Comparison of ENCODE assay signal across 9 cellular contexts in genomic region chr19:19192910-19193423, GRCh38. TPM values are rescaled to one million over a fixed set of nuclear protein-coding genes. Genes with fewer than 3 reads are reported as not detected.
DNase-seq lines count a peak whose midpoint lies in the region; ATAC-seq, FAIRE-seq and TF ChIP-seq lines count a peak whose summit lies in the region.
"Had no signal": no experiment of that assay in that cellular context is flagged by ENCODE, and none has a peak within 500 bp of the region (broad histone marks: within the 10 kb centered on the region; RNA-seq: fewer than 3 reads in every experiment).

No MANE protein-coding gene starts in this region.

- H2AFZ ChIP-seq in keratinocyte (ENCODE audit: control insufficient read depth, low read length), result peak overlapping the region; percentile 38

- dilution Hi-C loops in keratinocyte (cut with MboI; ENCODE audit: extremely low pct_ligation_motif_present, low sequenced_read_pairs), result no loop called here

- no peaks in the 10 kb centered on the region for H3K9me3 Mint-ChIP-seq in activated naive CD4-positive, alpha-beta T cell treated with anti-CD3 and anti-CD28 coated beads, Interleukin-2, amount 50 U/mL, for 72 hours

- no peaks in the 10 kb centered on the region for H4K20me1 ChIP-seq in keratinocyte (ENCODE audit: control insufficient read depth, extremely low read depth, insufficient read depth, low read length)

- peaks cover 16 to 30% of the 10 kb centered on the region in 2 donors for H3K36me3 Mint-ChIP-seq in activated naive CD4-positive, alpha-beta T cell treated with anti-CD3 and anti-CD28 coated beads, Interleukin-2, amount 50 U/mL, for 72 hours

- TF ChIP-seq CTCF in 22Rv1 (IDR thresholded peaks at IDR 0.05) (no peak), keratinocyte (optimal IDR thresholded peaks at IDR 0.05 in 1 of 3, IDR thresholded peaks at IDR 0.05 in 1 of 3, conservative IDR thresholded peaks at IDR 0.05 in 1 of 3; ENCODE audit: extremely low read depth in 1 of 3, insufficient read depth in 2 of 3, low read length in 3 of 3) (no peak), thoracic aorta (IDR thresholded peaks at IDR 0.05) (no peak)

- H3K9ac ChIP-seq in keratinocyte (ENCODE audit: control insufficient read depth, extremely low read depth, insufficient read depth, low read length), result peak overlapping the region; percentile 100

- peak in 1 of 2 donors; percentile 5 for ATAC-seq in activated naive CD4-positive, alpha-beta T cell treated with anti-CD3 and anti-CD28 coated beads, Interleukin-2, amount 50 U/mL, for 72 hours
- no peak for ATAC-seq in thoracic aorta (ENCODE audit: insufficient number of reproducible peaks, low FRiP score, low read depth)

- peak overlapping the region; percentile 74 to 99 (median 99) for H3K4me3 ChIP-seq in keratinocyte (ENCODE audit: control insufficient read depth in 2 of 3, extremely low read depth in 1 of 3, insufficient read depth in 2 of 3, low read depth in 1 of 3, low read length in 3 of 3)
- peak overlapping the region; percentile 86 for H3K4me3 ChIP-seq in thoracic aorta

- H3K9me3 ChIP-seq in keratinocyte (ENCODE audit: control insufficient read depth, low read depth, low read length) (no peaks in the 10 kb centered on the region), thoracic aorta (no peaks in the 10 kb centered on the region)

- H3K9me1 ChIP-seq in keratinocyte (ENCODE audit: control insufficient read depth, extremely low read depth, insufficient read depth, low read length), result no peaks in the 10 kb centered on the region

- DNase-seq in H54 (ENCODE audit: insufficient read length, low spot score) (no peak), keratinocyte (ENCODE audit: low read depth, low spot score) (no peak), thoracic aorta (ENCODE audit: low spot score) (no peak), HT-29 (ENCODE audit: low spot score) (no peak), NCI-H510A treated with DMSO at 0.1 percent for 48 hours (lab: John Stamatoyannopoulos, UW) (no peak), NCI-H2196 treated with DMSO at 0.1 percent for 48 hours (lab: John Stamatoyannopoulos, UW; ENCODE audit: unreplicated experiment) (no peak)
- no peak for DNase-seq in activated naive CD4-positive, alpha-beta T cell treated with anti-CD3 and anti-CD28 coated beads, Interleukin-2, amount 50 U/mL, for 72 hours (ENCODE audit: low spot score in 2 of 2)

- TF ChIP-seq POLR2A in H54 (IDR thresholded peaks at IDR 0.05; ENCODE audit: low read depth, low read length), result peak; percentile 35; the same call in 1 of the 2 replicates

- H3K27ac Mint-ChIP-seq in activated naive CD4-positive, alpha-beta T cell treated with anti-CD3 and anti-CD28 coated beads, Interleukin-2, amount 50 U/mL, for 72 hours, result peak overlapping the region; percentile 96 to 99

- H3K27ac ChIP-seq in 22Rv1 (peak overlapping the region; percentile 94), keratinocyte (ENCODE audit: control insufficient read depth, insufficient read depth, low read length) (peak overlapping the region; percentile 66), thoracic aorta (peak overlapping the region; percentile 64 to 99)

- H3K4me2 ChIP-seq in keratinocyte (ENCODE audit: control insufficient read depth, extremely low read depth, insufficient read depth, low read depth, low read length), result peak overlapping the region; percentile 90

- FAIRE-seq in H54 (lab: Jason Lieb, UNC), result no peak
- no peak for FAIRE-seq in keratinocyte (lab: Jason Lieb, UNC)

- H3K27me3 ChIP-seq in keratinocyte (ENCODE audit: control insufficient read depth, extremely low read depth, insufficient read depth, low read length), result no peaks in the 10 kb centered on the region
- H3K27me3 ChIP-seq in thoracic aorta (replicated peaks; ENCODE audit: insufficient read depth), result no peaks in the 10 kb centered on the region

- H3K79me2 ChIP-seq in keratinocyte (ENCODE audit: control insufficient read depth, insufficient read depth, low read length), result peaks cover 51% of the 10 kb centered on the region

- H3K36me3 ChIP-seq in keratinocyte (ENCODE audit: control insufficient read depth in 2 of 2, extremely low read depth in 1 of 2, insufficient read depth in 2 of 2, low read length in 2 of 2), result peaks cover 6 to 21% of the 10 kb centered on the region in 2 experiments
- peaks cover 9% of the 10 kb centered on the region for H3K36me3 ChIP-seq in thoracic aorta

- H3K4me1 ChIP-seq in keratinocyte (ENCODE audit: control insufficient read depth, extremely low read depth, insufficient read depth, low read length), result peaks cover 14% of the 10 kb centered on the region
- peaks cover 18 to 45% of the 10 kb centered on the region in 2 donors for H3K4me1 ChIP-seq in thoracic aorta (ENCODE audit: control insufficient read depth in 1 of 2, low read depth in 2 of 2)

RNA-seq across cellular contexts. Expression of gene RFXANK, which starts 0.9 kb away (rescaled TPM):
- 100 to 1,000 TPM in 1 of 2 donors, 10 to 100 TPM in 1; 88.2 to 122 TPM for total RNA-seq in activated naive CD4-positive, alpha-beta T cell treated with anti-CD3 and anti-CD28 coated beads, Interleukin-2, amount 50 U/mL, for 72 hours
- polyA plus RNA-seq in keratinocyte, result 49.0 to 70.8 TPM (median 51.3 TPM) in 3 replicates
- 15.3 TPM for polyA plus RNA-seq in keratinocyte (2011; ENCODE audit: low read depth)
- 31.1 and 63.0 TPM in 2 replicates for polyA plus RNA-seq in keratinocyte (2011; cell fraction: cytosol; rRNA removed)
- 83.4 and 108 TPM in 2 replicates for polyA plus RNA-seq in keratinocyte (2011; cell fraction: nucleus; rRNA removed)
- 67.3 and 105 TPM in 2 replicates for polyA plus RNA-seq in keratinocyte (2012; ENCODE audit: low replicate concordance)
- 37.5 to 93.6 TPM (median 52.6 TPM) in 3 replicates for polyA minus RNA-seq in keratinocyte
- polyA minus RNA-seq in keratinocyte (2011; cell fraction: cytosol; rRNA and poly(A)+ RNA removed), result 62.2 TPM
- 27.2 and 31.6 TPM in 2 replicates for polyA minus RNA-seq in keratinocyte (2011; cell fraction: nucleus; rRNA and poly(A)+ RNA removed)
- total RNA-seq in thoracic aorta, result 10 to 100 TPM; 17.6 to 23.2 TPM
- total RNA-seq in HT-29 (2014; rRNA removed; shearing (Covaris generic)), result 75.0 and 89.8 TPM in 2 replicates

RNA-seq across cellular contexts. Expression of gene BORCS8, which starts 1.0 kb away (rescaled TPM):
- 10 to 100 TPM; 11.6 to 26.9 TPM for total RNA-seq in activated naive CD4-positive, alpha-beta T cell treated with anti-CD3 and anti-CD28 coated beads, Interleukin-2, amount 50 U/mL, for 72 hours
- polyA plus RNA-seq in keratinocyte, result 16.3 to 19.6 TPM (median 18.1 TPM) in 3 replicates
- 1.6 TPM for polyA plus RNA-seq in keratinocyte (2011; ENCODE audit: low read depth)
- 13.0 and 24.1 TPM in 2 replicates for polyA plus RNA-seq in keratinocyte (2011; cell fraction: cytosol; rRNA removed)
- 14.3 and 18.5 TPM in 2 replicates for polyA plus RNA-seq in keratinocyte (2011; cell fraction: nucleus; rRNA removed)
- polyA plus RNA-seq in keratinocyte (2012; ENCODE audit: low replicate concordance), result 6.5 and 19.3 TPM in 2 replicates
- 9.0 to 29.3 TPM (median 15.6 TPM) in 3 replicates for polyA minus RNA-seq in keratinocyte
- polyA minus RNA-seq in keratinocyte (2011; cell fraction: cytosol; rRNA and poly(A)+ RNA removed), result 10.4 TPM
- polyA minus RNA-seq in keratinocyte (2011; cell fraction: nucleus; rRNA and poly(A)+ RNA removed), result 8.2 and 8.5 TPM in 2 replicates
- total RNA-seq in thoracic aorta, result 10 to 100 TPM; 15.2 to 15.4 TPM
- total RNA-seq in HT-29 (2014; rRNA removed; shearing (Covaris generic)), result 40.1 and 50.5 TPM in 2 replicates

RNA-seq across cellular contexts. Expression of gene NR2C2AP, which starts 10.2 kb away (rescaled TPM):
- total RNA-seq in activated naive CD4-positive, alpha-beta T cell treated with anti-CD3 and anti-CD28 coated beads, Interleukin-2, amount 50 U/mL, for 72 hours, result 10 to 100 TPM; 34.4 to 38.6 TPM
- 9.7 to 14.4 TPM (median 12.3 TPM) in 3 replicates for polyA plus RNA-seq in keratinocyte
- polyA plus RNA-seq in keratinocyte (2011; ENCODE audit: low read depth), result 5.2 TPM
- 7.2 and 8.7 TPM in 2 replicates for polyA plus RNA-seq in keratinocyte (2011; cell fraction: cytosol; rRNA removed)
- polyA plus RNA-seq in keratinocyte (2011; cell fraction: nucleus; rRNA removed), result 9.5 and 11.9 TPM in 2 replicates
- 12.0 and 19.3 TPM in 2 replicates for polyA plus RNA-seq in keratinocyte (2012; ENCODE audit: low replicate concordance)
- polyA minus RNA-seq in keratinocyte, result 3.9 to 5.1 TPM (median 4.9 TPM) in 3 replicates
- 5.9 TPM for polyA minus RNA-seq in keratinocyte (2011; cell fraction: cytosol; rRNA and poly(A)+ RNA removed)
- 1.9 and 2.1 TPM in 2 replicates for polyA minus RNA-seq in keratinocyte (2011; cell fraction: nucleus; rRNA and poly(A)+ RNA removed)
- total RNA-seq in thoracic aorta, result 10 to 100 TPM in 1 of 2 donors, 1 to 10 TPM in 1; 6.5 to 17.9 TPM
- total RNA-seq in HT-29 (2014; rRNA removed; shearing (Covaris generic)), result 28.7 and 32.3 TPM in 2 replicates

RNA-seq across cellular contexts. Expression of gene NCAN, which starts 18.8 kb away (rescaled TPM):
- total RNA-seq in activated naive CD4-positive, alpha-beta T cell treated with anti-CD3 and anti-CD28 coated beads, Interleukin-2, amount 50 U/mL, for 72 hours, result not detected
- polyA plus RNA-seq in keratinocyte, result not detected in 3 replicates
- polyA plus RNA-seq in keratinocyte (2011; ENCODE audit: low read depth), result not detected
- not detected in 2 replicates for polyA plus RNA-seq in keratinocyte (2011; cell fraction: cytosol; rRNA removed)
- polyA plus RNA-seq in keratinocyte (2011; cell fraction: nucleus; rRNA removed), result 0.01 TPM in 1 of 2 replicates, not detected in the other
- not detected in 2 replicates for polyA plus RNA-seq in keratinocyte (2012; ENCODE audit: low replicate concordance)
- polyA minus RNA-seq in keratinocyte, result 0.19 TPM in 1 of 3 replicates, not detected in the others
- polyA minus RNA-seq in keratinocyte (2011; cell fraction: cytosol; rRNA and poly(A)+ RNA removed), result not detected
- polyA minus RNA-seq in keratinocyte (2011; cell fraction: nucleus; rRNA and poly(A)+ RNA removed), result not detected in 2 replicates
- not detected for total RNA-seq in thoracic aorta
- total RNA-seq in HT-29 (2014; rRNA removed; shearing (Covaris generic)), result not detected in 2 replicates
- total RNA-seq: left cardiac atrium had no signal

RNA-seq across cellular contexts. Expression of gene MEF2B, which starts 22.9 kb away (rescaled TPM):
- total RNA-seq in activated naive CD4-positive, alpha-beta T cell treated with anti-CD3 and anti-CD28 coated beads, Interleukin-2, amount 50 U/mL, for 72 hours, result 1 to 10 TPM; 2.4 to 3.4 TPM
- polyA plus RNA-seq in keratinocyte, result 0.05 to 0.17 TPM (median 0.11 TPM) in 3 replicates
- 0.62 TPM for polyA plus RNA-seq in keratinocyte (2011; ENCODE audit: low read depth)
- 0.22 and 0.34 TPM in 2 replicates for polyA plus RNA-seq in keratinocyte (2011; cell fraction: cytosol; rRNA removed)
- 0.57 and 1.4 TPM in 2 replicates for polyA plus RNA-seq in keratinocyte (2011; cell fraction: nucleus; rRNA removed)
- 0.08 and 0.79 TPM in 2 replicates for polyA plus RNA-seq in keratinocyte (2012; ENCODE audit: low replicate concordance)
- polyA minus RNA-seq in keratinocyte, result not detected in 3 replicates
- polyA minus RNA-seq in keratinocyte (2011; cell fraction: cytosol; rRNA and poly(A)+ RNA removed), result not detected
- polyA minus RNA-seq in keratinocyte (2011; cell fraction: nucleus; rRNA and poly(A)+ RNA removed), result 0.42 TPM in 1 of 2 replicates, not detected in the other
- total RNA-seq in thoracic aorta, result 1 to 10 TPM; 1.5 to 2.0 TPM
- 0.38 and 0.55 TPM in 2 replicates for total RNA-seq in HT-29 (2014; rRNA removed; shearing (Covaris generic))
